8 cellular contexts compared by ENCODE assay signal in genomic region chr19:41753159-41753558, GRCh38. TPM values are rescaled to one million over a fixed set of nuclear protein-coding genes. Genes with fewer than 3 reads are reported as not detected.
DNase-seq lines count a peak whose midpoint lies in the region; ATAC-seq and TF ChIP-seq lines count a peak whose summit lies in the region.

No MANE protein-coding gene starts in this region.

- WGBS in right cardiac atrium, result 7% methylated on average over 12 of the region's 12 CpGs

- intact Hi-C loops in right cardiac atrium (cut with DNase I), result no loop called here

- no peaks in the 10 kb centered on the region for H3K4me1 ChIP-seq in right cardiac atrium (ENCODE audit: control insufficient read depth, insufficient read depth, low read length)

- no peaks in the 10 kb centered on the region for H3K9me3 ChIP-seq in right cardiac atrium (ENCODE audit: control insufficient read depth, low read length)

- ATAC-seq in right cardiac atrium (no peak), HG03354 (IDR thresholded peaks at IDR 0.05; ENCODE audit: poor library complexity, severe bottlenecking, unreplicated experiment) (no peak), HG03460 (IDR thresholded peaks at IDR 0.05; ENCODE audit: unreplicated experiment) (no peak)

- H3K27ac ChIP-seq in C4-2B, result no peak overlapping the region
- no peak overlapping the region for H3K27ac ChIP-seq in right cardiac atrium (ENCODE audit: low read length)

- POLR2A ChIA-PET in HEK293T (lab: Yijun Ruan, JAX), result no interaction called here

- CTCF ChIA-PET in HEK293T (lab: Yijun Ruan, JAX), result interaction anchor here (0.7 to 2.1 kb wide), 24 partner anchors 9 to 1690 kb away, joined by 3 to 14 read pairs (median 4); no protein-coding TSS in a partner anchor

- no peaks in the 10 kb centered on the region for H3K27me3 ChIP-seq in right cardiac atrium (ENCODE audit: control insufficient read depth, insufficient read depth)

- H3K4me3 ChIP-seq in right cardiac atrium (ENCODE audit: low read length), result no peak overlapping the region

- in situ Hi-C loops in SK-MEL-5 (cut with HindIII; ENCODE audit: low pct_unique_long_range_greater_than_20kb, low sequenced_read_pairs), result no loop called here

- peak; percentile 64 for TF ChIP-seq CTCF in C4-2B (conservative IDR thresholded peaks at IDR 0.05)

- DNase-seq in HEK293T (ENCODE audit: extremely low spot score), result peak; percentile 67
- peak; percentile 69 for DNase-seq in SK-MEL-5 (ENCODE audit: low read depth, low spot score)
- peak; percentile 79 for DNase-seq in activated naive CD4-positive, alpha-beta T cell treated with Interleukin-2 at 50 U/mL for 16 hours
- peak; percentile 40 to 74 (median 68) for DNase-seq in right cardiac atrium
- DNase-seq in stimulated activated CD4-positive, alpha-beta T cell treated with anti-CD3 and anti-CD28 coated beads, Interleukin-2, amount 100 ng/mL, for 24 hours, result peak; percentile 86

TF ChIP-seq in HEK293T, 16 proteins besides CTCF, POLR2A, EP300 and RAD21:
- TF ChIP-seq FOXK2 (IDR thresholded peaks at IDR 0.05), result no peak
- TF ChIP-seq TARDBP (IDR thresholded peaks at IDR 0.05), result no peak
- no peak for TF ChIP-seq FOXM1 (IDR thresholded peaks at IDR 0.05; ENCODE audit: borderline replicate concordance)
- no peak for TF ChIP-seq ZNF384 (IDR thresholded peaks at IDR 0.05)
- TF ChIP-seq CTBP1 (IDR thresholded peaks at IDR 0.05; ENCODE audit: borderline replicate concordance), result no peak
- no peak for TF ChIP-seq ELF4 (IDR thresholded peaks at IDR 0.05)
- TF ChIP-seq BHLHE40 (IDR thresholded peaks at IDR 0.05; ENCODE audit: borderline replicate concordance), result no peak
- TF ChIP-seq ARNT (IDR thresholded peaks at IDR 0.05), result no peak
- TF ChIP-seq HDGF (IDR thresholded peaks at IDR 0.05; ENCODE audit: borderline replicate concordance), result no peak
- TF ChIP-seq, protein P1, sequence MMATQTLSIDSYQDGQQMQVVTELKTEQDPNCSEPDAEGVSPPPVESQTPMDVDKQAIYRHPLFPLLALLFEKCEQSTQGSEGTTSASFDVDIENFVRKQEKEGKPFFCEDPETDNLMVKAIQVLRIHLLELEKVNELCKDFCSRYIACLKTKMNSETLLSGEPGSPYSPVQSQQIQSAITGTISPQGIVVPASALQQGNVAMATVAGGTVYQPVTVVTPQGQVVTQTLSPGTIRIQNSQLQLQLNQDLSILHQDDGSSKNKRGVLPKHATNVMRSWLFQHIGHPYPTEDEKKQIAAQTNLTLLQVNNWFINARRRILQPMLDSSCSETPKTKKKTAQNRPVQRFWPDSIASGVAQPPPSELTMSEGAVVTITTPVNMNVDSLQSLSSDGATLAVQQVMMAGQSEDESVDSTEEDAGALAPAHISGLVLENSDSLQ (IDR thresholded peaks at IDR 0.05), result no peak
- TF ChIP-seq SUZ12 (IDR thresholded peaks at IDR 0.05), result no peak

RNA-seq across cellular contexts. Expression of gene CEACAM6, which starts 2.2 kb away (rescaled TPM):
- total RNA-seq in SK-MEL-5 (2014; rRNA removed; shearing (Covaris generic)), result 0.13 TPM in 1 of 2 replicates, not detected in the other
- 0.05 and 0.08 TPM in 2 replicates for polyA plus RNA-seq in SK-MEL-5 (2015; cell fraction: cytosol; rRNA removed)
- polyA plus RNA-seq in SK-MEL-5 (2015; cell fraction: nucleus; rRNA removed), result not detected in 2 replicates
- under 1 TPM in 1 of 4 donors, not detected in 3; 0.36 TPM for total RNA-seq in right cardiac atrium
- polyA plus RNA-seq in right cardiac atrium, result not detected

RNA-seq across cellular contexts. Expression of gene CEACAM3, which starts 43.2 kb away (rescaled TPM):
- not detected in 2 replicates for total RNA-seq in SK-MEL-5 (2014; rRNA removed; shearing (Covaris generic))
- not detected in 2 replicates for polyA plus RNA-seq in SK-MEL-5 (2015; cell fraction: cytosol; rRNA removed)
- polyA plus RNA-seq in SK-MEL-5 (2015; cell fraction: nucleus; rRNA removed), result not detected in 2 replicates
- total RNA-seq in right cardiac atrium, result under 1 TPM in 2 of 4 donors, not detected in 2; 0.29 to 0.59 TPM
- 0.07 TPM for polyA plus RNA-seq in right cardiac atrium

RNA-seq across cellular contexts. Expression of gene CEACAM5, which starts 44.7 kb away (rescaled TPM):
- not detected in 2 replicates for total RNA-seq in SK-MEL-5 (2014; rRNA removed; shearing (Covaris generic))
- not detected in 2 replicates for polyA plus RNA-seq in SK-MEL-5 (2015; cell fraction: cytosol; rRNA removed)
- not detected in 2 replicates for polyA plus RNA-seq in SK-MEL-5 (2015; cell fraction: nucleus; rRNA removed)
- not detected for total RNA-seq in right cardiac atrium
- 0.07 TPM for polyA plus RNA-seq in right cardiac atrium
